Comparison of ENCODE assay signal across 13 cellular contexts in genomic region chr11:36249271-36249670, GRCh38. TPM values are rescaled to one million over a fixed set of nuclear protein-coding genes. Genes with fewer than 3 reads are reported as not detected.
DNase-seq lines count a peak whose midpoint lies in the region; ATAC-seq and TF ChIP-seq lines count a peak whose summit lies in the region.
"Had no signal": no experiment of that assay in that cellular context is flagged by ENCODE, and none has a peak within 500 bp of the region (broad histone marks: within the 10 kb centered on the region; RNA-seq: fewer than 3 reads in every experiment).

No MANE protein-coding gene starts in this region.

- H3K27me3 Mint-ChIP-seq in T-helper 2 cell treated with Interferon-gamma antibody and Interleukin-4, amounts not matched to agents 5 μg/mL and 100 μg/mL, for 36 hours (ENCODE audit: low read depth) = peaks cover 15% of the 10 kb centered on the region
- peaks cover 1 to 35% (median 3%) of the 10 kb centered on the region in 3 donors for H3K27me3 Mint-ChIP-seq in immature natural killer cell (ENCODE audit: low read depth in 3 of 3)
- peaks cover 39 to 68% of the 10 kb centered on the region in 2 donors for H3K27me3 Mint-ChIP-seq in natural killer cell (ENCODE audit: low read depth in 2 of 2)

- intact Hi-C loops in natural killer cell (cut with micrococcal nuclease) = no loop called here

- peak; percentile 11 for DNase-seq in T-helper 2 cell treated with Interferon-gamma antibody and Interleukin-4, amounts not matched to agents 5 μg/mL and 100 μg/mL, for 36 hours (ENCODE audit: low spot score)
- DNase-seq in T-helper 2 cell (no peak), RPMI7951 (ENCODE audit: low read depth) (peak; percentile 84), fibroblast of pulmonary artery (ENCODE audit: low read depth) (peak; percentile 91), immature natural killer cell (no peak), natural killer cell (no peak)
- DNase-seq in stimulated activated naive CD8-positive, alpha-beta T cell treated with anti-CD3 and anti-CD28 coated beads, Interleukin-15, Interleukin-2, amounts not matched to agents 100 U/mL and 50 U/mL, for 24 hours = no peak
- DNase-seq: 8988T; activated T-cell treated with anti-CD3 and anti-CD28 coated beads for 4 hours; effector memory CD4-positive, alpha-beta T cell; NCI-H2029 had no signal

- H3K36me3 Mint-ChIP-seq in T-helper 2 cell treated with Interferon-gamma antibody and Interleukin-4, amounts not matched to agents 5 μg/mL and 100 μg/mL, for 36 hours (ENCODE audit: low read depth) = no peaks in the 10 kb centered on the region
- H3K36me3 Mint-ChIP-seq in immature natural killer cell = no peaks in the 10 kb centered on the region
- H3K36me3 Mint-ChIP-seq in natural killer cell = no peaks in the 10 kb centered on the region

- H3K4me3 Mint-ChIP-seq in T-helper 2 cell treated with Interferon-gamma antibody and Interleukin-4, amounts not matched to agents 5 μg/mL and 100 μg/mL, for 36 hours = no peak overlapping the region
- H3K4me3 Mint-ChIP-seq in immature natural killer cell = no peak overlapping the region
- H3K4me3 Mint-ChIP-seq in natural killer cell = no peak overlapping the region

- no peak overlapping the region for H3K27ac Mint-ChIP-seq in T-helper 2 cell treated with Interferon-gamma antibody and Interleukin-4, amounts not matched to agents 5 μg/mL and 100 μg/mL, for 36 hours
- H3K27ac Mint-ChIP-seq in immature natural killer cell (no peak overlapping the region), natural killer cell (no peak overlapping the region)

- ATAC-seq in stimulated activated naive CD8-positive, alpha-beta T cell treated with anti-CD3 and anti-CD28 coated beads, Interleukin-15, Interleukin-2, amounts not matched to agents 100 U/mL and 50 U/mL, for 24 hours = peak; percentile 91
- ATAC-seq in HG03439 (IDR thresholded peaks at IDR 0.05; ENCODE audit: unreplicated experiment) = no peak
- ATAC-seq in natural killer cell = no peak

- TF ChIP-seq CTCF in fibroblast of pulmonary artery (IDR thresholded peaks at IDR 0.05; ENCODE audit: low read length, missing control alignments) (no peak), natural killer cell (IDR thresholded peaks at IDR 0.05) (no peak)

- H3K4me3 ChIP-seq in fibroblast of pulmonary artery (replicated peaks; ENCODE audit: low read depth, low read length) = no peak overlapping the region
- H3K4me3 ChIP-seq: tibial nerve had no signal

- no peaks in the 10 kb centered on the region for H3K4me1 Mint-ChIP-seq in T-helper 2 cell treated with Interferon-gamma antibody and Interleukin-4, amounts not matched to agents 5 μg/mL and 100 μg/mL, for 36 hours (ENCODE audit: low read depth)
- H3K4me1 Mint-ChIP-seq in immature natural killer cell = no peaks in the 10 kb centered on the region
- no peaks in the 10 kb centered on the region for H3K4me1 Mint-ChIP-seq in natural killer cell

- H3K9me3 Mint-ChIP-seq in T-helper 2 cell treated with Interferon-gamma antibody and Interleukin-4, amounts not matched to agents 5 μg/mL and 100 μg/mL, for 36 hours = no peaks in the 10 kb centered on the region
- H3K9me3 Mint-ChIP-seq in immature natural killer cell (peaks cover 0 to 5% (median 0%) of the 10 kb centered on the region in 6 donors), natural killer cell (peaks cover 0 to 2% of the 10 kb centered on the region in 2 donors)

RNA-seq across cellular contexts. Expression of gene COMMD9, which starts 40.0 kb away (rescaled TPM):
- 41.4 and 59.2 TPM in 2 replicates for total RNA-seq in RPMI7951 (2014; rRNA removed; shearing (Covaris generic))
- polyA plus RNA-seq in immature natural killer cell = 100 to 1,000 TPM in 1 of 3 donors, 10 to 100 TPM in 2; 97.0 to 112 (median 97.4) TPM
- total RNA-seq in natural killer cell = 10 to 100 TPM; 64.6 to 79.1 (median 74.0) TPM

RNA-seq across cellular contexts. Expression of gene PRR5L, which starts 46.8 kb away (rescaled TPM):
- 23.2 and 42.0 TPM in 2 replicates for total RNA-seq in RPMI7951 (2014; rRNA removed; shearing (Covaris generic))
- 100 to 1,000 TPM in 1 of 3 donors, 10 to 100 TPM in 2; 55.6 to 161 (median 82.4) TPM for polyA plus RNA-seq in immature natural killer cell
- 100 to 1,000 TPM; 128 to 367 (median 303) TPM for total RNA-seq in natural killer cell

Comparison
In these comparisons a context has a peak if more than half of its experiments do, and no peak if none do; other contexts are left out.
1. DNase-seq: peak in T-helper 2 cell treated with Interferon-gamma antibody and Interleukin-4, amounts not matched to agents 5 μg/mL and 100 μg/mL, for 36 hours (single experiment), RPMI7951 (single experiment) and fibroblast of pulmonary artery (single experiment); none in T-helper 2 cell (0 of 5), stimulated activated naive CD8-positive, alpha-beta T cell treated with anti-CD3 and anti-CD28 coated beads, Interleukin-15, Interleukin-2, amounts not matched to agents 100 U/mL and 50 U/mL, for 24 hours (single experiment), immature natural killer cell (0 of 3) and natural killer cell (single experiment).